Comparison of ENCODE assay signal across 1 cellular context in the genomic region with DNA sequence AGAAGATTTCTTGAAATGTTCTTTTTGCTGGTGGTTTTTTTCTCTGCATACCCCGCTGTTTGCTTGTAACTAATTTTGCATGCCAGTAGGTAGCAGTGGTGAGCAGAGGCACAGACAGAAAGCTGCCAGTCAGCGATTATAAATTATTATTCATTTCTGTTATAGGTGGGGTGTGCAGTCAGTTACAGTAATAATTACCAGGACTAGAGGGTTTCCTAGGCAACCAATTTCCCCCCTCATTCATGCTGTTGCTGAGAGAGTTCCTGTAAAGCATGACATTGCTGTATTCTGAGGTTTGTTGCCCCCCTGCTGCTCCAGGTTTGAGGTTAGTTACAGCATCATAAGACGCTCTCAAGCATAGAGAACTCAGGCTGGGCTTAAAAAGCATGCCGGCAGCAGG.
TF ChIP-seq lines count a peak whose summit lies in the region.

No MANE protein-coding gene starts in this region.

TF ChIP-seq in HCT116, 20 proteins besides CTCF, POLR2A, EP300 and RAD21 (continued from another document):
- TF ChIP-seq ATF3 (IDR thresholded peaks at IDR 0.05), result no peak
- TF ChIP-seq FOSL1 (IDR thresholded peaks at IDR 0.05; ENCODE audit: low read depth), result no peak
- no peak for TF ChIP-seq SP1 (IDR thresholded peaks at IDR 0.05; ENCODE audit: low read depth)
- no peak for TF ChIP-seq EZH2phosphoT487 (IDR thresholded peaks at IDR 0.05; ENCODE audit: borderline replicate concordance)
